Comparison of ENCODE assay signal across 1 cellular context in the genomic region with DNA sequence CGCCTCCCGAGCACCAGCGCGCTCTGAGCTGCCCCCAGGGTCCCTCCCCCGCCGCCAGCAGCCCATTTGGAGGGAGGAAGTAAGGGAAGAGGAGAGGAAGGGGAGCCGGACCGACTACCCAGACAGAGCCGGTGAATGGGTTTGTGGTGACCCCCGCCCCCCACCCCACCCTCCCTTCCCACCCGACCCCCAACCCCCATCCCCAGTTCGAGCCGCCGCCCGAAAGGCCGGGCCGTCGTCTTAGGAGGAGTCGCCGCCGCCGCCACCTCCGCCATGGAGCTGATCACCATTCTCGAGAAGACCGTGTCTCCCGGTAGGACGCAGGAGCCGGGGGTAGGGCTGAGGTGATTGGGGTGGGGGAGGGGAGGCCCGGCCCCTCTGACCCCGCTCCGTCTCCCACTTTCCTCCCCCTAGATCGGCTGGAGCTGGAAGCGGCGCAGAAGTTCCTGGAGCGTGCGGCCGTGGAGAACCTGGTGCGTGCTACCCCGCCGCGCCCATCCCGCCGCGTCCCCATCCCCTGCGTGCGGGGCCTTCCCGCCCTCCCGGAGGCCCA.
A peak's percentile ranks its signal among the peaks of the same experiment; 100 is the strongest.
TF ChIP-seq lines count a peak whose summit lies in the region.

No MANE protein-coding gene starts in this region.

TF ChIP-seq in HEK293, 187 proteins besides CTCF, POLR2A, EP300 and RAD21 (continued from another document and continues in another):
- no peak for TF ChIP-seq PBX3 (CRISPR knock-in tag; IDR thresholded peaks at IDR 0.05)
- TF ChIP-seq ZNF426 (tag by site-specific recombination; IDR thresholded peaks at IDR 0.05): no peak
- TF ChIP-seq, protein P1, sequence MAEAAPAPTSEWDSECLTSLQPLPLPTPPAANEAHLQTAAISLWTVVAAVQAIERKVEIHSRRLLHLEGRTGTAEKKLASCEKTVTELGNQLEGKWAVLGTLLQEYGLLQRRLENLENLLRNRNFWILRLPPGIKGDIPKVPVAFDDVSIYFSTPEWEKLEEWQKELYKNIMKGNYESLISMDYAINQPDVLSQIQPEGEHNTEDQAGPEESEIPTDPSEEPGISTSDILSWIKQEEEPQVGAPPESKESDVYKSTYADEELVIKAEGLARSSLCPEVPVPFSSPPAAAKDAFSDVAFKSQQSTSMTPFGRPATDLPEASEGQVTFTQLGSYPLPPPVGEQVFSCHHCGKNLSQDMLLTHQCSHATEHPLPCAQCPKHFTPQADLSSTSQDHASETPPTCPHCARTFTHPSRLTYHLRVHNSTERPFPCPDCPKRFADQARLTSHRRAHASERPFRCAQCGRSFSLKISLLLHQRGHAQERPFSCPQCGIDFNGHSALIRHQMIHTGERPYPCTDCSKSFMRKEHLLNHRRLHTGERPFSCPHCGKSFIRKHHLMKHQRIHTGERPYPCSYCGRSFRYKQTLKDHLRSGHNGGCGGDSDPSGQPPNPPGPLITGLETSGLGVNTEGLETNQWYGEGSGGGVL (tag by site-specific recombination; IDR thresholded peaks at IDR 0.05): no peak
- no peak for TF ChIP-seq PRDM4 (tag by site-specific recombination; IDR thresholded peaks at IDR 0.05)
- no peak for TF ChIP-seq ZNF37A (tag by site-specific recombination; IDR thresholded peaks at IDR 0.05)
- TF ChIP-seq ZNF394 (tag by site-specific recombination; IDR thresholded peaks at IDR 0.05; ENCODE audit: borderline replicate concordance): 0 out of 2 replicates have a peak, but pooled peaks have one; percentile 51
- TF ChIP-seq ZNF514 (tag by site-specific recombination; IDR thresholded peaks at IDR 0.05): no peak
- TF ChIP-seq ZNF202 (tag by site-specific recombination; IDR thresholded peaks at IDR 0.05; ENCODE audit: borderline replicate concordance): no peak
- TF ChIP-seq ZEB2 (tag by site-specific recombination; IDR thresholded peaks at IDR 0.05): no peak
- TF ChIP-seq, protein P2, sequence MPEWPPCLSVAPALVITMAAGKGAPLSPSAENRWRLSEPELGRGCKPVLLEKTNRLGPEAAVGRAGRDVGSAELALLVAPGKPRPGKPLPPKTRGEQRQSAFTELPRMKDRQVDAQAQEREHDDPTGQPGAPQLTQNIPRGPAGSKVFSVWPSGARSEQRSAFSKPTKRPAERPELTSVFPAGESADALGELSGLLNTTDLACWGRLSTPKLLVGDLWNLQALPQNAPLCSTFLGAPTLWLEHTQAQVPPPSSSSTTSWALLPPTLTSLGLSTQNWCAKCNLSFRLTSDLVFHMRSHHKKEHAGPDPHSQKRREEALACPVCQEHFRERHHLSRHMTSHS (tag by site-specific recombination; IDR thresholded peaks at IDR 0.05): no peak
- no peak for TF ChIP-seq ZNF280D (tag by site-specific recombination; IDR thresholded peaks at IDR 0.05)
- TF ChIP-seq ZNF654 (tag by site-specific recombination; IDR thresholded peaks at IDR 0.05; ENCODE audit: low read depth): no peak
- peak; percentile 59; the same call in 1 of the 2 replicates for TF ChIP-seq ZBTB1 (tag by site-specific recombination; IDR thresholded peaks at IDR 0.05)
- TF ChIP-seq, protein P3, sequence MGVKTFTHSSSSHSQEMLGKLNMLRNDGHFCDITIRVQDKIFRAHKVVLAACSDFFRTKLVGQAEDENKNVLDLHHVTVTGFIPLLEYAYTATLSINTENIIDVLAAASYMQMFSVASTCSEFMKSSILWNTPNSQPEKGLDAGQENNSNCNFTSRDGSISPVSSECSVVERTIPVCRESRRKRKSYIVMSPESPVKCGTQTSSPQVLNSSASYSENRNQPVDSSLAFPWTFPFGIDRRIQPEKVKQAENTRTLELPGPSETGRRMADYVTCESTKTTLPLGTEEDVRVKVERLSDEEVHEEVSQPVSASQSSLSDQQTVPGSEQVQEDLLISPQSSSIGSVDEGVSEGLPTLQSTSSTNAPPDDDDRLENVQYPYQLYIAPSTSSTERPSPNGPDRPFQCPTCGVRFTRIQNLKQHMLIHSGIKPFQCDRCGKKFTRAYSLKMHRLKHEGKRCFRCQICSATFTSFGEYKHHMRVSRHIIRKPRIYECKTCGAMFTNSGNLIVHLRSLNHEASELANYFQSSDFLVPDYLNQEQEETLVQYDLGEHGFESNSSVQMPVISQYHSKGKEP (tag by site-specific recombination; IDR thresholded peaks at IDR 0.05): 0 out of 2 replicates have a peak, but pooled peaks have one; percentile 10
- TF ChIP-seq PRDM6 (tag by site-specific recombination; IDR thresholded peaks at IDR 0.05): no peak
- TF ChIP-seq ZNF221 (tag by site-specific recombination; IDR thresholded peaks at IDR 0.05; ENCODE audit: borderline replicate concordance): 0 out of 2 replicates have a peak, but pooled peaks have one; percentile 36
- no peak for TF ChIP-seq ZSCAN16 (tag by site-specific recombination; IDR thresholded peaks at IDR 0.05)
- TF ChIP-seq GLI4 (tag by site-specific recombination; IDR thresholded peaks at IDR 0.05): no peak
- no peak for TF ChIP-seq GLIS1 (tag by site-specific recombination; IDR thresholded peaks at IDR 0.05)
- TF ChIP-seq SALL2 (tag by site-specific recombination; IDR thresholded peaks at IDR 0.05; ENCODE audit: borderline replicate concordance): no peak
- peak; percentile 74; the same call in 1 of the 2 replicates for TF ChIP-seq ZNF513 (tag by site-specific recombination; IDR thresholded peaks at IDR 0.05)
- TF ChIP-seq HOXC10 (CRISPR knock-in tag; IDR thresholded peaks at IDR 0.05): no peak
- TF ChIP-seq ZNF621 (tag by site-specific recombination; IDR thresholded peaks at IDR 0.05): no peak
- no peak for TF ChIP-seq RBAK (tag by site-specific recombination; IDR thresholded peaks at IDR 0.05)
- 0 out of 2 replicates have a peak, but pooled peaks have one; percentile 94 for TF ChIP-seq ZNF660 (tag by site-specific recombination; IDR thresholded peaks at IDR 0.05)
- no peak for TF ChIP-seq ZBTB21 (tag by site-specific recombination; IDR thresholded peaks at IDR 0.05)
- 0 out of 2 replicates have a peak, but pooled peaks have one; percentile 54 for TF ChIP-seq ZNF423 (tag by site-specific recombination; IDR thresholded peaks at IDR 0.05)
- no peak for TF ChIP-seq ZNF626 (tag by site-specific recombination; IDR thresholded peaks at IDR 0.05)
- TF ChIP-seq, protein P4, sequence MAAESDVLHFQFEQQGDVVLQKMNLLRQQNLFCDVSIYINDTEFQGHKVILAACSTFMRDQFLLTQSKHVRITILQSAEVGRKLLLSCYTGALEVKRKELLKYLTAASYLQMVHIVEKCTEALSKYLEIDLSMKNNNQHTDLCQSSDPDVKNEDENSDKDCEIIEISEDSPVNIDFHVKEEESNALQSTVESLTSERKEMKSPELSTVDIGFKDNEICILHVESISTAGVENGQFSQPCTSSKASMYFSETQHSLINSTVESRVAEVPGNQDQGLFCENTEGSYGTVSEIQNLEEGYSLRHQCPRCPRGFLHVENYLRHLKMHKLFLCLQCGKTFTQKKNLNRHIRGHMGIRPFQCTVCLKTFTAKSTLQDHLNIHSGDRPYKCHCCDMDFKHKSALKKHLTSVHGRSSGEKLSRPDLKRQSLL (tag by site-specific recombination; IDR thresholded peaks at IDR 0.05): peak; percentile 59
- no peak for TF ChIP-seq ZNF184 (tag by site-specific recombination; IDR thresholded peaks at IDR 0.05)
- no peak for TF ChIP-seq ZNF629 (tag by site-specific recombination; IDR thresholded peaks at IDR 0.05)
- TF ChIP-seq ZNF560 (tag by site-specific recombination; IDR thresholded peaks at IDR 0.05; ENCODE audit: borderline replicate concordance): no peak
- no peak for TF ChIP-seq PRDM10 (tag by site-specific recombination; IDR thresholded peaks at IDR 0.05)
- no peak for TF ChIP-seq ZNF211 (tag by site-specific recombination; IDR thresholded peaks at IDR 0.05; ENCODE audit: low read depth)
- TF ChIP-seq WT1 (tag by site-specific recombination; IDR thresholded peaks at IDR 0.05): no peak
- no peak for TF ChIP-seq ZNF707 (tag by site-specific recombination; IDR thresholded peaks at IDR 0.05)
- peak; percentile 97; the same call in 1 of the 2 replicates for TF ChIP-seq ZSCAN30 (tag by site-specific recombination; IDR thresholded peaks at IDR 0.05)
